ENCODE assay signal across 1 cellular context in genomic region chr21:35014302-35015044, GRCh38.
TF ChIP-seq lines count a peak whose summit lies in the region.

No MANE protein-coding gene starts in this region.

TF ChIP-seq in K562, 482 proteins besides CTCF, POLR2A, EP300 and RAD21 (continued from another document and continues in another):
- 0 out of 2 replicates have a peak, but pooled peaks have one; percentile 24 for TF ChIP-seq TAF7 (tag; IDR thresholded peaks at IDR 0.05)
- 0 out of 2 replicates have a peak, but pooled peaks have one; percentile 48 for TF ChIP-seq SMARCC2 (IDR thresholded peaks at IDR 0.05; ENCODE audit: low read depth)
- peak; percentile 61; the same call in 1 of the 2 replicates for TF ChIP-seq TEAD4 (IDR thresholded peaks at IDR 0.05; ENCODE audit: low read length)
- TF ChIP-seq TEAD4 (CRISPR knock-in tag; IDR thresholded peaks at IDR 0.05; ENCODE audit: borderline replicate concordance), result no peak
- TF ChIP-seq SAP30 (IDR thresholded peaks at IDR 0.05; ENCODE audit: borderline replicate concordance, insufficient read depth, low read depth, low read length, poor library complexity, severe bottlenecking), result no peak
- TF ChIP-seq WHSC1 (IDR thresholded peaks at IDR 0.05; ENCODE audit: low read length), result no peak
- no peak for TF ChIP-seq PHTF2 (CRISPR knock-in tag; IDR thresholded peaks at IDR 0.05)
- no peak for TF ChIP-seq EP400 (IDR thresholded peaks at IDR 0.05)
- no peak for TF ChIP-seq REST (CRISPR knock-in tag; IDR thresholded peaks at IDR 0.05; ENCODE audit: low read depth)
- TF ChIP-seq HSF4 (CRISPR knock-in tag; IDR thresholded peaks at IDR 0.05; ENCODE audit: borderline replicate concordance), result no peak
- TF ChIP-seq ZNF695 (CRISPR knock-in tag; IDR thresholded peaks at IDR 0.05), result no peak
- no peak for TF ChIP-seq ZNF239 (CRISPR knock-in tag; IDR thresholded peaks at IDR 0.05)
- TF ChIP-seq SMARCE1 (IDR thresholded peaks at IDR 0.05), result peak; percentile 86
- no peak for TF ChIP-seq PREB (CRISPR knock-in tag; IDR thresholded peaks at IDR 0.05)
- TF ChIP-seq BACH1 (tag; IDR thresholded peaks at IDR 0.05), result 0 out of 2 replicates have a peak, but pooled peaks have one; percentile 32
- TF ChIP-seq VEZF1 (CRISPR knock-in tag; IDR thresholded peaks at IDR 0.05), result peak; percentile 32; the same call in 1 of the 2 replicates
- no peak for TF ChIP-seq MCM7 (IDR thresholded peaks at IDR 0.05)
- peak; percentile 47 for TF ChIP-seq NEUROD1 (IDR thresholded peaks at IDR 0.05; ENCODE audit: borderline replicate concordance, low read depth, low read length, partially characterized antibody)
- no peak for TF ChIP-seq POLR2G (IDR thresholded peaks at IDR 0.05; ENCODE audit: low read depth, low read length)
- no peak for TF ChIP-seq ZBED1 (IDR thresholded peaks at IDR 0.05)
- peak; percentile 54; the same call in 1 of the 2 replicates for TF ChIP-seq ZEB2 (IDR thresholded peaks at IDR 0.05)
- TF ChIP-seq ZNF740 (CRISPR knock-in tag; IDR thresholded peaks at IDR 0.05), result no peak
- TF ChIP-seq ZNF740 (tag; IDR thresholded peaks at IDR 0.05), result no peak
- TF ChIP-seq ZNF696 (CRISPR knock-in tag; conservative IDR thresholded peaks at IDR 0.05), result no peak
- 0 out of 4 replicates have a peak, but pooled peaks of 1 of the 2 experiments have one; percentile 47 for TF ChIP-seq ZNF639 (CRISPR knock-in tag; conservative IDR thresholded peaks at IDR 0.05 in 1 of 2, IDR thresholded peaks at IDR 0.05 in 1 of 2)
- 0 out of 2 replicates have a peak, but pooled peaks have one; percentile 36 for TF ChIP-seq ATF4 (CRISPR knock-in tag; IDR thresholded peaks at IDR 0.05)
- peak; percentile 28; the same call in 1 of the 2 replicates for TF ChIP-seq TCF3 (CRISPR knock-in tag; IDR thresholded peaks at IDR 0.05)
- peak; percentile 30; the same call in 1 of the 2 replicates for TF ChIP-seq MYC (IDR thresholded peaks at IDR 0.05; ENCODE audit: low read depth, low read length)
- TF ChIP-seq MYC (CRISPR knock-in tag; IDR thresholded peaks at IDR 0.05; ENCODE audit: borderline replicate concordance, low read depth), result peak; percentile 66; the same call in 1 of the 2 replicates
- TF ChIP-seq HEY1 (CRISPR knock-in tag; IDR thresholded peaks at IDR 0.05; ENCODE audit: borderline replicate concordance), result peak; percentile 11; the same call in 1 of the 2 replicates
- peak in 1 of 2 experiments; percentile 67; a peak in 1 of 4 replicates for TF ChIP-seq TRIM24 (IDR thresholded peaks at IDR 0.05)
- no peak for TF ChIP-seq E2F3 (CRISPR knock-in tag; IDR thresholded peaks at IDR 0.05)
- no peak for TF ChIP-seq ZBTB43 (CRISPR knock-in tag; IDR thresholded peaks at IDR 0.05)
- no peak for TF ChIP-seq SP2 (IDR thresholded peaks at IDR 0.05; ENCODE audit: extremely low read depth, low read depth, low read length, poor library complexity, severe bottlenecking)
- no peak for TF ChIP-seq ATF1 (CRISPR knock-in tag; IDR thresholded peaks at IDR 0.05)
- TF ChIP-seq ATF1 (tag; IDR thresholded peaks at IDR 0.05), result no peak; the same call in 1 of the 2 replicates
- TF ChIP-seq KAT7 (CRISPR knock-in tag; IDR thresholded peaks at IDR 0.05; ENCODE audit: borderline replicate concordance), result 0 out of 2 replicates have a peak, but pooled peaks have one; percentile 47
- TF ChIP-seq ZFP36 (IDR thresholded peaks at IDR 0.05; ENCODE audit: low read depth, low read length, partially characterized antibody), result no peak
- no peak for TF ChIP-seq TBP (optimal IDR thresholded peaks at IDR 0.05; ENCODE audit: low read depth, low read length)
- TF ChIP-seq NFXL1 (CRISPR knock-in tag; IDR thresholded peaks at IDR 0.05), result no peak
- 0 out of 2 replicates have a peak, but pooled peaks have one; percentile 18 for TF ChIP-seq ZNF592 (IDR thresholded peaks at IDR 0.05)
- TF ChIP-seq MAFG (tag; conservative IDR thresholded peaks at IDR 0.05), result 0 out of 2 replicates have a peak, but pooled peaks have one; percentile 9
- 0 out of 2 replicates have a peak, but pooled peaks have one; percentile 18 for TF ChIP-seq MTA2 (IDR thresholded peaks at IDR 0.05; ENCODE audit: low read depth)
- TF ChIP-seq TAL1 (IDR thresholded peaks at IDR 0.05), result peak; percentile 54
- no peak for TF ChIP-seq KLF1 (tag; IDR thresholded peaks at IDR 0.05)
- peak; percentile 53; the same call in 1 of the 2 replicates for TF ChIP-seq RNF2 (IDR thresholded peaks at IDR 0.05)
- no peak for TF ChIP-seq KDM1A (IDR thresholded peaks at IDR 0.05)
